Comparison of ENCODE assay signal across 1 cellular context in genomic region chr4:48340905-48341775, GRCh38.
TF ChIP-seq lines count a peak whose summit lies in the region.

TSS of gene SLAIN2 (plus strand) at chr4:48341529. CDS start at chr4:48341740, 211 bp downstream.

TF ChIP-seq in HepG2, 621 proteins besides CTCF, POLR2A, EP300 and RAD21 (continued from another document and continues in another):
- TF ChIP-seq, protein P1, sequence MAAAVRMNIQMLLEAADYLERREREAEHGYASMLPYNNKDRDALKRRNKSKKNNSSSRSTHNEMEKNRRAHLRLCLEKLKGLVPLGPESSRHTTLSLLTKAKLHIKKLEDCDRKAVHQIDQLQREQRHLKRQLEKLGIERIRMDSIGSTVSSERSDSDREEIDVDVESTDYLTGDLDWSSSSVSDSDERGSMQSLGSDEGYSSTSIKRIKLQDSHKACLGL (CRISPR knock-in tag; IDR thresholded peaks at IDR 0.05): no peak; the same call in 1 of the 2 replicates
- TF ChIP-seq KDM3A (CRISPR knock-in tag; IDR thresholded peaks at IDR 0.05; ENCODE audit: low read depth) (no peak), FOSL2 (CRISPR knock-in tag; IDR thresholded peaks at IDR 0.05) (peak; percentile 23; the same call in 1 of the 2 replicates), BATF2 (CRISPR knock-in tag; IDR thresholded peaks at IDR 0.05) (peak; percentile 42; the same call in 1 of the 2 replicates), FOXO4 (CRISPR knock-in tag; conservative IDR thresholded peaks at IDR 0.05) (no peak), ZNF883 (CRISPR knock-in tag; IDR thresholded peaks at IDR 0.05; ENCODE audit: not compliant biosample characterization) (no peak), ZNF775 (CRISPR knock-in tag; IDR thresholded peaks at IDR 0.05; ENCODE audit: borderline replicate concordance) (no peak), ZBTB43 (CRISPR knock-in tag; conservative IDR thresholded peaks at IDR 0.05) (no peak), HDAC6 (IDR thresholded peaks at IDR 0.05; ENCODE audit: low read depth, low read length) (no peak), NFKB2 (CRISPR knock-in tag; IDR thresholded peaks at IDR 0.05; ENCODE audit: borderline replicate concordance) (no peak; the same call in 1 of the 2 replicates), YY1 (IDR thresholded peaks at IDR 0.05; ENCODE audit: insufficient read depth, insufficient replicate concordance, low read depth, low read length) (peak; percentile 95), NFE2L2 (IDR thresholded peaks at IDR 0.05; ENCODE audit: low read length) (no peak), ZNF503 (CRISPR knock-in tag; IDR thresholded peaks at IDR 0.05) (peak; percentile 51; the same call in 1 of the 2 replicates), STAG1 (CRISPR knock-in tag; IDR thresholded peaks at IDR 0.05) (no peak), ZNF274 (CRISPR knock-in tag; IDR thresholded peaks at IDR 0.05) (0 out of 2 replicates have a peak, but pooled peaks have one; percentile 13), NFYB (CRISPR knock-in tag; IDR thresholded peaks at IDR 0.05) (peak; percentile 46; the same call in 1 of the 2 replicates), MXD4 (CRISPR knock-in tag; IDR thresholded peaks at IDR 0.05) (peak; percentile 9; the same call in 1 of the 2 replicates), E2F5 (CRISPR knock-in tag; conservative IDR thresholded peaks at IDR 0.05) (no peak), BRCA1 (CRISPR knock-in tag; IDR thresholded peaks at IDR 0.05) (no peak), RNF2 (conservative IDR thresholded peaks at IDR 0.05; ENCODE audit: low read depth) (no peak), HHEX (CRISPR knock-in tag; IDR thresholded peaks at IDR 0.05) (no peak), ZKSCAN1 (IDR thresholded peaks at IDR 0.05; ENCODE audit: low read length) (no peak), ZNF256 (CRISPR knock-in tag; conservative IDR thresholded peaks at IDR 0.05) (0 out of 2 replicates have a peak, but pooled peaks have one; percentile 59), ZBTB49 (CRISPR knock-in tag; IDR thresholded peaks at IDR 0.05; ENCODE audit: borderline replicate concordance) (no peak), SPEN (CRISPR knock-in tag; IDR thresholded peaks at IDR 0.05; ENCODE audit: low read depth) (peak; percentile 61; the same call in 1 of the 2 replicates), ISX (CRISPR knock-in tag; conservative IDR thresholded peaks at IDR 0.05) (no peak), ZNF713 (CRISPR knock-in tag; IDR thresholded peaks at IDR 0.05) (no peak), ISL2 (CRISPR knock-in tag; IDR thresholded peaks at IDR 0.05) (no peak; the same call in 1 of the 2 replicates)
- TF ChIP-seq, protein P2, sequence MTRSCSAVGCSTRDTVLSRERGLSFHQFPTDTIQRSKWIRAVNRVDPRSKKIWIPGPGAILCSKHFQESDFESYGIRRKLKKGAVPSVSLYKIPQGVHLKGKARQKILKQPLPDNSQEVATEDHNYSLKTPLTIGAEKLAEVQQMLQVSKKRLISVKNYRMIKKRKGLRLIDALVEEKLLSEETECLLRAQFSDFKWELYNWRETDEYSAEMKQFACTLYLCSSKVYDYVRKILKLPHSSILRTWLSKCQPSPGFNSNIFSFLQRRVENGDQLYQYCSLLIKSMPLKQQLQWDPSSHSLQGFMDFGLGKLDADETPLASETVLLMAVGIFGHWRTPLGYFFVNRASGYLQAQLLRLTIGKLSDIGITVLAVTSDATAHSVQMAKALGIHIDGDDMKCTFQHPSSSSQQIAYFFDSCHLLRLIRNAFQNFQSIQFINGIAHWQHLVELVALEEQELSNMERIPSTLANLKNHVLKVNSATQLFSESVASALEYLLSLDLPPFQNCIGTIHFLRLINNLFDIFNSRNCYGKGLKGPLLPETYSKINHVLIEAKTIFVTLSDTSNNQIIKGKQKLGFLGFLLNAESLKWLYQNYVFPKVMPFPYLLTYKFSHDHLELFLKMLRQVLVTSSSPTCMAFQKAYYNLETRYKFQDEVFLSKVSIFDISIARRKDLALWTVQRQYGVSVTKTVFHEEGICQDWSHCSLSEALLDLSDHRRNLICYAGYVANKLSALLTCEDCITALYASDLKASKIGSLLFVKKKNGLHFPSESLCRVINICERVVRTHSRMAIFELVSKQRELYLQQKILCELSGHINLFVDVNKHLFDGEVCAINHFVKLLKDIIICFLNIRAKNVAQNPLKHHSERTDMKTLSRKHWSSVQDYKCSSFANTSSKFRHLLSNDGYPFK (CRISPR knock-in tag; IDR thresholded peaks at IDR 0.05; ENCODE audit: borderline replicate concordance): no peak; the same call in 1 of the 2 replicates
- TF ChIP-seq, protein P3, sequence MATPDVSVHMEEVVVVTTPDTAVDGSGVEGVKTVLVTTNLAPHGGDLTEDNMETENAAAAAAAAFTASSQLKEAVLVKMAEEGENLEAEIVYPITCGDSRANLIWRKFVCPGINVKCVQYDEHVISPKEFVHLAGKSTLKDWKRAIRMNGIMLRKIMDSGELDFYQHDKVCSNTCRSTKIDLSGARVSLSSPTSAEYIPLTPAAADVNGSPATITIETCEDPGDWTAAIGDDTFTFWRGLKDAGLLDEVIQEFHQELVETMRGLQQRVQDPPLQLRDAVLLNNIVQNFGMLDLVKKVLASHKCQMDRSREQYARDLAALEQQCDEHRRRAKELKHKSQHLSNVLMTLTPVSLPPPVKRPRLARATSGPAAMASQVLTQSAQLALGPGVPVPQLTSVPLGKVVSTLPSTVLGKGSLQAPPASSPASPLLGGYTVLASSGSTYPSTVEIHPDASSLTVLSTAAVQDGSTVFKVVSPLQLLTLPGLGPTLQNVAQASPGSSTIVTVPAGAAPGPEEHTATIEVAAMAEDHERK (CRISPR knock-in tag; IDR thresholded peaks at IDR 0.05; ENCODE audit: low read depth): no peak; the same call in 1 of the 2 replicates
- TF ChIP-seq, protein P4, sequence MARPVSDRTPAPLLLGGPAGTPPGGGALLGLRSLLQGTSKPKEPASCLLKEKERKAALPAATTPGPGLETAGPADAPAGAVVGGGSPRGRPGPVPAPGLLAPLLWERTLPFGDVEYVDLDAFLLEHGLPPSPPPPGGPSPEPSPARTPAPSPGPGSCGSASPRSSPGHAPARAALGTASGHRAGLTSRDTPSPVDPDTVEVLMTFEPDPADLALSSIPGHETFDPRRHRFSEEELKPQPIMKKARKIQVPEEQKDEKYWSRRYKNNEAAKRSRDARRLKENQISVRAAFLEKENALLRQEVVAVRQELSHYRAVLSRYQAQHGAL (CRISPR knock-in tag; IDR thresholded peaks at IDR 0.05; ENCODE audit: not compliant biosample characterization): no peak
- TF ChIP-seq, protein P5, sequence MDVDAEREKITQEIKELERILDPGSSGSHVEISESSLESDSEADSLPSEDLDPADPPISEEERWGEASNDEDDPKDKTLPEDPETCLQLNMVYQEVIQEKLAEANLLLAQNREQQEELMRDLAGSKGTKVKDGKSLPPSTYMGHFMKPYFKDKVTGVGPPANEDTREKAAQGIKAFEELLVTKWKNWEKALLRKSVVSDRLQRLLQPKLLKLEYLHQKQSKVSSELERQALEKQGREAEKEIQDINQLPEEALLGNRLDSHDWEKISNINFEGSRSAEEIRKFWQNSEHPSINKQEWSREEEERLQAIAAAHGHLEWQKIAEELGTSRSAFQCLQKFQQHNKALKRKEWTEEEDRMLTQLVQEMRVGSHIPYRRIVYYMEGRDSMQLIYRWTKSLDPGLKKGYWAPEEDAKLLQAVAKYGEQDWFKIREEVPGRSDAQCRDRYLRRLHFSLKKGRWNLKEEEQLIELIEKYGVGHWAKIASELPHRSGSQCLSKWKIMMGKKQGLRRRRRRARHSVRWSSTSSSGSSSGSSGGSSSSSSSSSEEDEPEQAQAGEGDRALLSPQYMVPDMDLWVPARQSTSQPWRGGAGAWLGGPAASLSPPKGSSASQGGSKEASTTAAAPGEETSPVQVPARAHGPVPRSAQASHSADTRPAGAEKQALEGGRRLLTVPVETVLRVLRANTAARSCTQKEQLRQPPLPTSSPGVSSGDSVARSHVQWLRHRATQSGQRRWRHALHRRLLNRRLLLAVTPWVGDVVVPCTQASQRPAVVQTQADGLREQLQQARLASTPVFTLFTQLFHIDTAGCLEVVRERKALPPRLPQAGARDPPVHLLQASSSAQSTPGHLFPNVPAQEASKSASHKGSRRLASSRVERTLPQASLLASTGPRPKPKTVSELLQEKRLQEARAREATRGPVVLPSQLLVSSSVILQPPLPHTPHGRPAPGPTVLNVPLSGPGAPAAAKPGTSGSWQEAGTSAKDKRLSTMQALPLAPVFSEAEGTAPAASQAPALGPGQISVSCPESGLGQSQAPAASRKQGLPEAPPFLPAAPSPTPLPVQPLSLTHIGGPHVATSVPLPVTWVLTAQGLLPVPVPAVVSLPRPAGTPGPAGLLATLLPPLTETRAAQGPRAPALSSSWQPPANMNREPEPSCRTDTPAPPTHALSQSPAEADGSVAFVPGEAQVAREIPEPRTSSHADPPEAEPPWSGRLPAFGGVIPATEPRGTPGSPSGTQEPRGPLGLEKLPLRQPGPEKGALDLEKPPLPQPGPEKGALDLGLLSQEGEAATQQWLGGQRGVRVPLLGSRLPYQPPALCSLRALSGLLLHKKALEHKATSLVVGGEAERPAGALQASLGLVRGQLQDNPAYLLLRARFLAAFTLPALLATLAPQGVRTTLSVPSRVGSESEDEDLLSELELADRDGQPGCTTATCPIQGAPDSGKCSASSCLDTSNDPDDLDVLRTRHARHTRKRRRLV (CRISPR knock-in tag; IDR thresholded peaks at IDR 0.05): no peak
- TF ChIP-seq, protein P6, sequence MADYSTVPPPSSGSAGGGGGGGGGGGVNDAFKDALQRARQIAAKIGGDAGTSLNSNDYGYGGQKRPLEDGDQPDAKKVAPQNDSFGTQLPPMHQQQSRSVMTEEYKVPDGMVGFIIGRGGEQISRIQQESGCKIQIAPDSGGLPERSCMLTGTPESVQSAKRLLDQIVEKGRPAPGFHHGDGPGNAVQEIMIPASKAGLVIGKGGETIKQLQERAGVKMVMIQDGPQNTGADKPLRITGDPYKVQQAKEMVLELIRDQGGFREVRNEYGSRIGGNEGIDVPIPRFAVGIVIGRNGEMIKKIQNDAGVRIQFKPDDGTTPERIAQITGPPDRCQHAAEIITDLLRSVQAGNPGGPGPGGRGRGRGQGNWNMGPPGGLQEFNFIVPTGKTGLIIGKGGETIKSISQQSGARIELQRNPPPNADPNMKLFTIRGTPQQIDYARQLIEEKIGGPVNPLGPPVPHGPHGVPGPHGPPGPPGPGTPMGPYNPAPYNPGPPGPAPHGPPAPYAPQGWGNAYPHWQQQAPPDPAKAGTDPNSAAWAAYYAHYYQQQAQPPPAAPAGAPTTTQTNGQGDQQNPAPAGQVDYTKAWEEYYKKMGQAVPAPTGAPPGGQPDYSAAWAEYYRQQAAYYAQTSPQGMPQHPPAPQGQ (CRISPR knock-in tag; IDR thresholded peaks at IDR 0.05; ENCODE audit: borderline replicate concordance): no peak
